16 cellular contexts compared by ENCODE assay signal in the genomic region with DNA sequence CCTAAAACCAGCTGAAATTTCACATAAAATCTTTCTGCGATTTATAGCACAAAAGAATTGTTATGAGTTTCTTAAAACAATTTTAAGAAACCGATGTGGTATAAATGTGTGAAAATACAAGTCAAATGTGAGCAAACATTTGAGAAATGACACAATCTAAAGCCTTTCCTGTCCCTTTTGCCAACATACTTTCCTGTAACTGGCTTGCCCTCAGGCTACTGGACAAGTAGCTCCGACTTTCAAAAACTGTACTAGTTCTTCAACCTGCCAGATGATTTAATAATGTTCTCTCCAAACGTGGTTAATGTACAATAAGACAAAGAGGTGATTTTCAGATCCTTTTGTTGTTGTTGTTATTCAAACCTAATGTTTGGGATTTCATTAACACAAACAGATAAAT.
DNase-seq lines count a peak whose midpoint lies in the region; ATAC-seq and TF ChIP-seq lines count a peak whose summit lies in the region.
"Had no signal": no experiment of that assay in that cellular context is flagged by ENCODE, and none has a peak within 500 bp of the region (broad histone marks: within the 10 kb centered on the region; RNA-seq: fewer than 3 reads in every experiment).

No MANE protein-coding gene starts in this region.

- no peak overlapping the region for H3K4me3 ChIP-seq in mammary epithelial cell (replicated peaks in 1 of 3; ENCODE audit: insufficient read depth in 1 of 3, low read depth in 2 of 3, low read length in 3 of 3)
- no peak overlapping the region for H3K4me3 ChIP-seq in PC-3 (ENCODE audit: low read length)
- H3K4me3 ChIP-seq in epithelial cell of esophagus (ENCODE audit: low read length), result no peak overlapping the region
- H3K4me3 ChIP-seq: HAP-1 had no signal

- BruUV-seq in mammary epithelial cell (replicated peaks; lab: Mats Ljungman, UMichigan), result no TSS peak
- no TSS peak for BruUV-seq in PC-3 (replicated peaks; lab: Mats Ljungman, UMichigan)

- H2AFZ ChIP-seq in mammary epithelial cell (ENCODE audit: low read depth, low read length), result no peak overlapping the region
- no peak overlapping the region for H2AFZ ChIP-seq in PC-3 (ENCODE audit: low read length)

- H3K4me2 ChIP-seq in mammary epithelial cell (ENCODE audit: insufficient read depth, low read depth, low read length) (no peak overlapping the region), PC-3 (ENCODE audit: low read length) (no peak overlapping the region)

- H3F3A ChIP-seq in PC-3 (ENCODE audit: low read length, unreplicated experiment), result no peaks in the 10 kb centered on the region

- no peaks in the 10 kb centered on the region for H3K9me3 ChIP-seq in mammary epithelial cell (replicated peaks; ENCODE audit: insufficient read depth, low read length)
- H3K9me3 ChIP-seq in PC-3 (ENCODE audit: low read length), result no peaks in the 10 kb centered on the region
- H3K9me3 ChIP-seq: HAP-1 had no signal

- intact Hi-C loops in mammary epithelial cell (cut with micrococcal nuclease), result no loop called here
- intact Hi-C loops in PC-3 (cut with micrococcal nuclease), result loop anchor here (5.0 kb wide), 1 partner anchor 988 kb away; no protein-coding TSS in a partner anchor

- TF ChIP-seq CTCF in mammary epithelial cell (conservative IDR thresholded peaks at IDR 0.05 in 1 of 2, IDR thresholded peaks at IDR 0.05 in 1 of 2; ENCODE audit: extremely low read depth in 1 of 2, insufficient read depth in 1 of 2, low read depth in 1 of 2, low read length in 2 of 2) (no peak), PC-3 (conservative IDR thresholded peaks at IDR 0.05; ENCODE audit: low read depth, low read length) (no peak), epithelial cell of esophagus (IDR thresholded peaks at IDR 0.05; ENCODE audit: insufficient read depth, low read depth, low read length, missing control alignments) (no peak), RWPE1 (conservative IDR thresholded peaks at IDR 0.05; ENCODE audit: low read depth) (no peak)

- H3K27me3 ChIP-seq in mammary epithelial cell (ENCODE audit: insufficient read depth, low read length) (no peaks in the 10 kb centered on the region), PC-3 (ENCODE audit: low read length) (no peaks in the 10 kb centered on the region)

- H3K9ac ChIP-seq in mammary epithelial cell (ENCODE audit: insufficient read depth, low read length) (no peak overlapping the region), PC-3 (ENCODE audit: low read length) (no peak overlapping the region)

- H3K4me1 ChIP-seq in mammary epithelial cell (ENCODE audit: insufficient read depth, low read length) (no peaks in the 10 kb centered on the region), PC-3 (ENCODE audit: insufficient read depth, low read length) (no peaks in the 10 kb centered on the region)
- H3K4me1 ChIP-seq: HAP-1 had no signal

- H4K20me1 ChIP-seq in mammary epithelial cell (ENCODE audit: insufficient read depth, low read length) (no peaks in the 10 kb centered on the region), PC-3 (ENCODE audit: low read length) (no peaks in the 10 kb centered on the region)

- peak; percentile 66 for ATAC-seq in PC-3

- WGBS in mammary epithelial cell (ENCODE audit: low coverage, missing lambda C conversion rate), result 22% methylated on average over 4 of the region's 4 CpGs

- POLR2A ChIA-PET in PC-3 (lab: Charles Lee; ENCODE audit: unreplicated experiment), result no interaction called here
- POLR2A ChIA-PET in RWPE1 (lab: Yijun Ruan, JAX; ENCODE audit: low non-redundant PET), result no interaction called here

- dilution Hi-C loops in mammary epithelial cell (cut with HindIII; ENCODE audit: low sequenced_read_pairs), result no loop called here

- DNase-seq in T47D (ENCODE audit: low read depth in 1 of 2, low spot score in 1 of 2) (peak; percentile 18 to 83), mammary epithelial cell (no peak), PC-3 (peak; percentile 48), epithelial cell of esophagus (ENCODE audit: low read depth) (peak; percentile 41), RWPE1 (ENCODE audit: low spot score) (no peak), G401 (ENCODE audit: low spot score) (no peak), NCI-H1092 (lab: John Stamatoyannopoulos, UW) (no peak)
- DNase-seq: C1 segment of cervical spinal cord; Calu3; CD4-positive, alpha-beta memory T cell; COR-L47; DMS53; DMS79 treated with DMSO at 0.1 percent for 48 hours; GOT3; HFFc6 had no signal

- H3K36me3 ChIP-seq in mammary epithelial cell (ENCODE audit: insufficient read depth, low read length), result no peaks in the 10 kb centered on the region
- H3K36me3 ChIP-seq in PC-3 (ENCODE audit: low read depth, low read length), result no peaks in the 10 kb centered on the region
- H3K36me3 ChIP-seq: HAP-1 had no signal

- H3K79me2 ChIP-seq in mammary epithelial cell (ENCODE audit: insufficient read depth, low read length), result no peaks in the 10 kb centered on the region
- H3K79me2 ChIP-seq in PC-3 (ENCODE audit: low read length), result no peaks in the 10 kb centered on the region

- no peak overlapping the region for H3K27ac ChIP-seq in mammary epithelial cell (ENCODE audit: insufficient read depth, low read depth, low read length)
- no peak overlapping the region for H3K27ac ChIP-seq in PC-3 (ENCODE audit: low read length)
- H3K27ac ChIP-seq in RWPE1, result no peak overlapping the region

- CTCF ChIA-PET in mammary epithelial cell (lab: Charles Lee; ENCODE audit: low non-redundant PET), result no interaction called here
- CTCF ChIA-PET in PC-3 (lab: Charles Lee), result no interaction called here
- CTCF ChIA-PET in RWPE1 (lab: Yijun Ruan, JAX), result no interaction called here

- in situ Hi-C loops in T47D (cut with HindIII; ENCODE audit: low pct_unique_long_range_greater_than_20kb, low sequenced_read_pairs) (no loop called here), mammary epithelial cell (cut with MboI; ENCODE audit: low sequenced_read_pairs in 2 of 2) (no loop called here), G401 (cut with HindIII; ENCODE audit: low sequenced_read_pairs) (no loop called here)

- H3K9me2 ChIP-seq in PC-3 (replicated peaks; ENCODE audit: low read length), result no peaks in the 10 kb centered on the region

Comparison
In these comparisons a context has a peak if more than half of its experiments do, and no peak if none do; other contexts are left out.
1. DNase-seq: peak in T47D (2 of 2), PC-3 (single experiment) and epithelial cell of esophagus (single experiment); none in mammary epithelial cell (single experiment), RWPE1 (single experiment), G401 (single experiment) and NCI-H1092 (single experiment).